ENCODE assay signal across 1 cellular context in genomic region chr17:45241315-45242011, GRCh38.
TF ChIP-seq lines count a peak whose summit lies in the region.

No MANE protein-coding gene starts in this region.

TF ChIP-seq in GM12878, 131 proteins besides CTCF, POLR2A, EP300 and RAD21 (continued from another document):
- TF ChIP-seq SMAD5 (IDR thresholded peaks at IDR 0.05; ENCODE audit: low read depth) (no peak), ZNF622 (IDR thresholded peaks at IDR 0.05) (no peak), POLR2AphosphoS5 (IDR thresholded peaks at IDR 0.05; ENCODE audit: low read length) (no peak), ZNF217 (IDR thresholded peaks at IDR 0.05) (no peak), HDGF (IDR thresholded peaks at IDR 0.05) (no peak), NR2C1 (IDR thresholded peaks at IDR 0.05) (no peak), TAF1 (IDR thresholded peaks at IDR 0.05; ENCODE audit: borderline replicate concordance, low read depth, low read length) (no peak), MYB (IDR thresholded peaks at IDR 0.05; ENCODE audit: borderline replicate concordance, low read depth, low read length) (no peak), ZBTB4 (CRISPR knock-in tag; IDR thresholded peaks at IDR 0.05) (no peak), ATF3 (IDR thresholded peaks at IDR 0.05; ENCODE audit: borderline replicate concordance, extremely low read depth, low read depth, low read length) (no peak), ZBED1 (IDR thresholded peaks at IDR 0.05; ENCODE audit: borderline replicate concordance) (no peak)
- TF ChIP-seq, protein P1, sequence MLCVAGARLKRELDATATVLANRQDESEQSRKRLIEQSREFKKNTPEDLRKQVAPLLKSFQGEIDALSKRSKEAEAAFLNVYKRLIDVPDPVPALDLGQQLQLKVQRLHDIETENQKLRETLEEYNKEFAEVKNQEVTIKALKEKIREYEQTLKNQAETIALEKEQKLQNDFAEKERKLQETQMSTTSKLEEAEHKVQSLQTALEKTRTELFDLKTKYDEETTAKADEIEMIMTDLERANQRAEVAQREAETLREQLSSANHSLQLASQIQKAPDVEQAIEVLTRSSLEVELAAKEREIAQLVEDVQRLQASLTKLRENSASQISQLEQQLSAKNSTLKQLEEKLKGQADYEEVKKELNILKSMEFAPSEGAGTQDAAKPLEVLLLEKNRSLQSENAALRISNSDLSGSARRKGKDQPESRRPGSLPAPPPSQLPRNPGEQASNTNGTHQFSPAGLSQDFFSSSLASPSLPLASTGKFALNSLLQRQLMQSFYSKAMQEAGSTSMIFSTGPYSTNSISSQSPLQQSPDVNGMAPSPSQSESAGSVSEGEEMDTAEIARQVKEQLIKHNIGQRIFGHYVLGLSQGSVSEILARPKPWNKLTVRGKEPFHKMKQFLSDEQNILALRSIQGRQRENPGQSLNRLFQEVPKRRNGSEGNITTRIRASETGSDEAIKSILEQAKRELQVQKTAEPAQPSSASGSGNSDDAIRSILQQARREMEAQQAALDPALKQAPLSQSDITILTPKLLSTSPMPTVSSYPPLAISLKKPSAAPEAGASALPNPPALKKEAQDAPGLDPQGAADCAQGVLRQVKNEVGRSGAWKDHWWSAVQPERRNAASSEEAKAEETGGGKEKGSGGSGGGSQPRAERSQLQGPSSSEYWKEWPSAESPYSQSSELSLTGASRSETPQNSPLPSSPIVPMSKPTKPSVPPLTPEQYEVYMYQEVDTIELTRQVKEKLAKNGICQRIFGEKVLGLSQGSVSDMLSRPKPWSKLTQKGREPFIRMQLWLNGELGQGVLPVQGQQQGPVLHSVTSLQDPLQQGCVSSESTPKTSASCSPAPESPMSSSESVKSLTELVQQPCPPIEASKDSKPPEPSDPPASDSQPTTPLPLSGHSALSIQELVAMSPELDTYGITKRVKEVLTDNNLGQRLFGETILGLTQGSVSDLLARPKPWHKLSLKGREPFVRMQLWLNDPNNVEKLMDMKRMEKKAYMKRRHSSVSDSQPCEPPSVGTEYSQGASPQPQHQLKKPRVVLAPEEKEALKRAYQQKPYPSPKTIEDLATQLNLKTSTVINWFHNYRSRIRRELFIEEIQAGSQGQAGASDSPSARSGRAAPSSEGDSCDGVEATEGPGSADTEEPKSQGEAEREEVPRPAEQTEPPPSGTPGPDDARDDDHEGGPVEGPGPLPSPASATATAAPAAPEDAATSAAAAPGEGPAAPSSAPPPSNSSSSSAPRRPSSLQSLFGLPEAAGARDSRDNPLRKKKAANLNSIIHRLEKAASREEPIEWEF (IDR thresholded peaks at IDR 0.05; ENCODE audit: insufficient replicate concordance, low read depth, low read length): no peak
